Comparison of ENCODE assay signal across 8 cellular contexts in genomic region chr11:107018902-107019493, GRCh38. TPM values are rescaled to one million over a fixed set of nuclear protein-coding genes. Genes with fewer than 3 reads are reported as not detected.
A peak's percentile ranks its signal among the peaks of the same experiment; 100 is the strongest.
DNase-seq lines count a peak whose midpoint lies in the region; ATAC-seq and TF ChIP-seq lines count a peak whose summit lies in the region.

No MANE protein-coding gene starts in this region.

- no peak overlapping the region for H3K9ac ChIP-seq in BLaER1

- intact Hi-C loops in natural killer cell (cut with micrococcal nuclease): no loop called here

- no peak overlapping the region for H3K4me3 Mint-ChIP-seq in activated CD8-positive, alpha-beta memory T cell treated with anti-CD3 and anti-CD28 coated beads, Interleukin-2, amount 10 ng/mL, durations not matched to agents 7 days and 5 days
- H3K4me3 Mint-ChIP-seq in nephron progenitor cell (peak overlapping the region; percentile 87), natural killer cell (no peak overlapping the region)

- H3K4me1 Mint-ChIP-seq in activated CD8-positive, alpha-beta memory T cell treated with anti-CD3 and anti-CD28 coated beads, Interleukin-2, amount 10 ng/mL, durations not matched to agents 7 days and 5 days: peaks cover 5% of the 10 kb centered on the region
- H3K4me1 Mint-ChIP-seq in nephron progenitor cell (peaks cover 12% of the 10 kb centered on the region), natural killer cell (peaks cover 0 to 4% of the 10 kb centered on the region in 2 donors)

- H3K9me3 ChIP-seq in BLaER1: peaks cover 21% of the 10 kb centered on the region

- no peaks in the 10 kb centered on the region for H3K4me1 ChIP-seq in BLaER1

- peaks cover 39% of the 10 kb centered on the region for H3K27me3 Mint-ChIP-seq in activated CD8-positive, alpha-beta memory T cell treated with anti-CD3 and anti-CD28 coated beads, Interleukin-2, amount 10 ng/mL, durations not matched to agents 7 days and 5 days
- H3K27me3 Mint-ChIP-seq in nephron progenitor cell (ENCODE audit: low read depth, poor library complexity) (peaks cover 70% of the 10 kb centered on the region), natural killer cell (ENCODE audit: low read depth in 2 of 2) (peaks cover 20 to 22% of the 10 kb centered on the region in 2 donors)

- no peak overlapping the region for H3K4me2 ChIP-seq in BLaER1

- CTCF ChIA-PET in activated CD8-positive, alpha-beta memory T cell treated with anti-CD3 and anti-CD28 coated beads, Interleukin-2, amount 10 ng/mL, durations not matched to agents 7 days and 5 days (lab: Charles Lee): no interaction called here

- H3K27ac ChIP-seq in BLaER1 (no peak overlapping the region), HL-60 (replicated peaks) (no peak overlapping the region)

- H3K4me3 ChIP-seq in BLaER1 (0 out of 2 replicates have a peak overlapping the region, but pooled peaks have one; percentile 62), HL-60 (replicated peaks; ENCODE audit: insufficient read depth, low read length) (peak overlapping the region; percentile 31), foreskin fibroblast (ENCODE audit: low read depth in 1 of 2, low read length in 2 of 2) (peak overlapping the region; percentile 39 to 57)

- ATAC-seq in activated CD8-positive, alpha-beta memory T cell treated with anti-CD3 and anti-CD28 coated beads, Interleukin-2, amount 10 ng/mL, durations not matched to agents 7 days and 5 days: no peak
- no peak for ATAC-seq in GM18520 (IDR thresholded peaks at IDR 0.05; ENCODE audit: unreplicated experiment)
- ATAC-seq in natural killer cell: no peak

- no peaks in the 10 kb centered on the region for H3K36me3 ChIP-seq in BLaER1

- TF ChIP-seq CTCF in HL-60 (IDR thresholded peaks at IDR 0.05; ENCODE audit: insufficient read depth, low read length) (no peak), foreskin fibroblast (IDR thresholded peaks at IDR 0.05; ENCODE audit: low read depth, low read length) (no peak), nephron progenitor cell (IDR thresholded peaks at IDR 0.05) (no peak), natural killer cell (IDR thresholded peaks at IDR 0.05) (no peak)

- H3K9me3 Mint-ChIP-seq in activated CD8-positive, alpha-beta memory T cell treated with anti-CD3 and anti-CD28 coated beads, Interleukin-2, amount 10 ng/mL, durations not matched to agents 7 days and 5 days (ENCODE audit: low read depth): no peaks in the 10 kb centered on the region
- no peaks in the 10 kb centered on the region for H3K9me3 Mint-ChIP-seq in nephron progenitor cell
- peaks cover 0 to 5% of the 10 kb centered on the region in 2 donors for H3K9me3 Mint-ChIP-seq in natural killer cell

- H3K36me3 Mint-ChIP-seq in activated CD8-positive, alpha-beta memory T cell treated with anti-CD3 and anti-CD28 coated beads, Interleukin-2, amount 10 ng/mL, durations not matched to agents 7 days and 5 days: no peaks in the 10 kb centered on the region
- H3K36me3 Mint-ChIP-seq in nephron progenitor cell (ENCODE audit: low read depth) (no peaks in the 10 kb centered on the region), natural killer cell (peaks cover 14% of the 10 kb centered on the region)

- H3K27me3 ChIP-seq in BLaER1 (peaks cover 37% of the 10 kb centered on the region), HL-60 (ENCODE audit: insufficient read depth, poor library complexity, severe bottlenecking) (peaks cover 12% of the 10 kb centered on the region)

- no peaks in the 10 kb centered on the region for H4K20me1 ChIP-seq in BLaER1

- DNase-seq in HL-60 (ENCODE audit: low read depth in 1 of 2, low spot score in 1 of 2) (peak in 1 of 2 experiments; percentile 60), foreskin fibroblast (peak; percentile 62 to 85), nephron progenitor cell (peak; percentile 82), inferior parietal cortex (ENCODE audit: extremely low spot score) (no peak), natural killer cell (no peak)
- DNase-seq in activated CD8-positive, alpha-beta memory T cell treated with anti-CD3 and anti-CD28 coated beads, Interleukin-2, amount 10 ng/mL, durations not matched to agents 7 days and 5 days: peak; percentile 46

- no peak overlapping the region for H3K27ac Mint-ChIP-seq in activated CD8-positive, alpha-beta memory T cell treated with anti-CD3 and anti-CD28 coated beads, Interleukin-2, amount 10 ng/mL, durations not matched to agents 7 days and 5 days
- H3K27ac Mint-ChIP-seq in nephron progenitor cell (no peak overlapping the region), natural killer cell (no peak overlapping the region)

RNA-seq across cellular contexts. Expression of gene GUCY1A2, which starts 0.7 kb away (rescaled TPM):
- total RNA-seq in activated CD8-positive, alpha-beta memory T cell treated with anti-CD3 and anti-CD28 coated beads, Interleukin-2, amount 10 ng/mL, durations not matched to agents 7 days and 5 days: not detected
- total RNA-seq in natural killer cell: under 1 TPM in 1 of 3 donors, not detected in 2; 0.15 TPM

Comparison
In these comparisons a context has a peak if more than half of its experiments do, and no peak if none do; other contexts are left out.
1. DNase-seq: peak in activated CD8-positive, alpha-beta memory T cell treated with anti-CD3 and anti-CD28 coated beads, Interleukin-2, amount 10 ng/mL, durations not matched to agents 7 days and 5 days (single experiment), foreskin fibroblast (2 of 2) and nephron progenitor cell (single experiment); none in inferior parietal cortex (single experiment) and natural killer cell (single experiment).
2. Peak in every context shown above with its lines, with median percentiles within 50 percentile points of each other: H3K4me3 ChIP-seq.